Comparison of ENCODE assay signal across 1 cellular context in the genomic region with DNA sequence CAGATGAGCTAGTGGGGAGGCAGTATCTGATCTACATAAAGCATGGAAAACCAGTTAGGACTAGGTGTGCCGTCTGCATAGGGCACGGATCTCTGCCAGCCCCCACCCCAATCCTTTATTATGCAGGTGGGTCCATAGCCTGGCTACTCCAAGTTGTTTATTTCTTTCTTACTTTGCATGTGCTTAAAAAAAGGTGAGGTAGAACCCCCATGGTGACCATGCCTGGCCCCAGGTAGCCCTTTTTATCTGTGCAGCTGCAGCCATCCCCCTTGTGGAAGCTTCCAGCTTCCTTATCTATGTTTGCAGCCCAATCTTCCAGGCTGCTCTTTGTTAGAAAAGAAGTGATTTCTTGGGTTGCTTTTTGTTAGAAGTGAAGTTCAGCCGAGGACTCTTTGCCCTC.
TF ChIP-seq lines count a peak whose summit lies in the region.

No MANE protein-coding gene starts in this region.

TF ChIP-seq in K562, 482 proteins besides CTCF, POLR2A, EP300 and RAD21 (continued from another document):
- TF ChIP-seq, protein P1, sequence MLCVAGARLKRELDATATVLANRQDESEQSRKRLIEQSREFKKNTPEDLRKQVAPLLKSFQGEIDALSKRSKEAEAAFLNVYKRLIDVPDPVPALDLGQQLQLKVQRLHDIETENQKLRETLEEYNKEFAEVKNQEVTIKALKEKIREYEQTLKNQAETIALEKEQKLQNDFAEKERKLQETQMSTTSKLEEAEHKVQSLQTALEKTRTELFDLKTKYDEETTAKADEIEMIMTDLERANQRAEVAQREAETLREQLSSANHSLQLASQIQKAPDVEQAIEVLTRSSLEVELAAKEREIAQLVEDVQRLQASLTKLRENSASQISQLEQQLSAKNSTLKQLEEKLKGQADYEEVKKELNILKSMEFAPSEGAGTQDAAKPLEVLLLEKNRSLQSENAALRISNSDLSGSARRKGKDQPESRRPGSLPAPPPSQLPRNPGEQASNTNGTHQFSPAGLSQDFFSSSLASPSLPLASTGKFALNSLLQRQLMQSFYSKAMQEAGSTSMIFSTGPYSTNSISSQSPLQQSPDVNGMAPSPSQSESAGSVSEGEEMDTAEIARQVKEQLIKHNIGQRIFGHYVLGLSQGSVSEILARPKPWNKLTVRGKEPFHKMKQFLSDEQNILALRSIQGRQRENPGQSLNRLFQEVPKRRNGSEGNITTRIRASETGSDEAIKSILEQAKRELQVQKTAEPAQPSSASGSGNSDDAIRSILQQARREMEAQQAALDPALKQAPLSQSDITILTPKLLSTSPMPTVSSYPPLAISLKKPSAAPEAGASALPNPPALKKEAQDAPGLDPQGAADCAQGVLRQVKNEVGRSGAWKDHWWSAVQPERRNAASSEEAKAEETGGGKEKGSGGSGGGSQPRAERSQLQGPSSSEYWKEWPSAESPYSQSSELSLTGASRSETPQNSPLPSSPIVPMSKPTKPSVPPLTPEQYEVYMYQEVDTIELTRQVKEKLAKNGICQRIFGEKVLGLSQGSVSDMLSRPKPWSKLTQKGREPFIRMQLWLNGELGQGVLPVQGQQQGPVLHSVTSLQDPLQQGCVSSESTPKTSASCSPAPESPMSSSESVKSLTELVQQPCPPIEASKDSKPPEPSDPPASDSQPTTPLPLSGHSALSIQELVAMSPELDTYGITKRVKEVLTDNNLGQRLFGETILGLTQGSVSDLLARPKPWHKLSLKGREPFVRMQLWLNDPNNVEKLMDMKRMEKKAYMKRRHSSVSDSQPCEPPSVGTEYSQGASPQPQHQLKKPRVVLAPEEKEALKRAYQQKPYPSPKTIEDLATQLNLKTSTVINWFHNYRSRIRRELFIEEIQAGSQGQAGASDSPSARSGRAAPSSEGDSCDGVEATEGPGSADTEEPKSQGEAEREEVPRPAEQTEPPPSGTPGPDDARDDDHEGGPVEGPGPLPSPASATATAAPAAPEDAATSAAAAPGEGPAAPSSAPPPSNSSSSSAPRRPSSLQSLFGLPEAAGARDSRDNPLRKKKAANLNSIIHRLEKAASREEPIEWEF (CRISPR knock-in tag; IDR thresholded peaks at IDR 0.05), result no peak
- TF ChIP-seq KDM1A (IDR thresholded peaks at IDR 0.05), result peak; percentile 66 to 79; a peak in 3 of 4 replicates
- TF ChIP-seq TEAD4 (IDR thresholded peaks at IDR 0.05; ENCODE audit: low read length), result peak; percentile 67
- TF ChIP-seq TEAD4 (CRISPR knock-in tag; IDR thresholded peaks at IDR 0.05; ENCODE audit: borderline replicate concordance), result no peak
- TF ChIP-seq DPF2 (IDR thresholded peaks at IDR 0.05), result peak; percentile 33; the same call in 1 of the 2 replicates
- no peak for TF ChIP-seq EP400 (IDR thresholded peaks at IDR 0.05)
- no peak for TF ChIP-seq ARID2 (IDR thresholded peaks at IDR 0.05)
- TF ChIP-seq TCF3 (CRISPR knock-in tag; IDR thresholded peaks at IDR 0.05), result peak; percentile 66
- TF ChIP-seq, protein P2, sequence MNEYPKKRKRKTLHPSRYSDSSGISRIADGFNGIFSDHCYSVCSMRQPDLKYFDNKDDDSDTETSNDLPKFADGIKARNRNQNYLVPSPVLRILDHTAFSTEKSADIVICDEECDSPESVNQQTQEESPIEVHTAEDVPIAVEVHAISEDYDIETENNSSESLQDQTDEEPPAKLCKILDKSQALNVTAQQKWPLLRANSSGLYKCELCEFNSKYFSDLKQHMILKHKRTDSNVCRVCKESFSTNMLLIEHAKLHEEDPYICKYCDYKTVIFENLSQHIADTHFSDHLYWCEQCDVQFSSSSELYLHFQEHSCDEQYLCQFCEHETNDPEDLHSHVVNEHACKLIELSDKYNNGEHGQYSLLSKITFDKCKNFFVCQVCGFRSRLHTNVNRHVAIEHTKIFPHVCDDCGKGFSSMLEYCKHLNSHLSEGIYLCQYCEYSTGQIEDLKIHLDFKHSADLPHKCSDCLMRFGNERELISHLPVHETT (CRISPR knock-in tag; conservative IDR thresholded peaks at IDR 0.05 in 1 of 2, IDR thresholded peaks at IDR 0.05 in 1 of 2), result 0 out of 4 replicates have a peak, but pooled peaks of 1 of the 2 experiments have one; percentile 28
- 0 out of 2 replicates have a peak, but pooled peaks have one; percentile 22 for TF ChIP-seq NFIC (IDR thresholded peaks at IDR 0.05)
- peak in 1 of 2 experiments; percentile 90; a peak in 2 of 4 replicates for TF ChIP-seq RCOR1 (IDR thresholded peaks at IDR 0.05; ENCODE audit: borderline replicate concordance in 1 of 2, low read depth in 2 of 2, low read length in 2 of 2)
- peak; percentile 53; the same call in 1 of the 2 replicates for TF ChIP-seq KLF16 (IDR thresholded peaks at IDR 0.05)
- peak; percentile 30; the same call in 1 of the 2 replicates for TF ChIP-seq POLR2AphosphoS5 (IDR thresholded peaks at IDR 0.05; ENCODE audit: control insufficient read depth, insufficient read depth, low read depth, low read length)
- TF ChIP-seq SNIP1 (IDR thresholded peaks at IDR 0.05; ENCODE audit: low read depth), result no peak
- no peak for TF ChIP-seq NFE2 (IDR thresholded peaks at IDR 0.05; ENCODE audit: low read depth)
- peak; percentile 85 for TF ChIP-seq CBFA2T3 (IDR thresholded peaks at IDR 0.05)
- TF ChIP-seq ZNF436 (CRISPR knock-in tag; IDR thresholded peaks at IDR 0.05), result no peak
- TF ChIP-seq CBX1 (IDR thresholded peaks at IDR 0.05; ENCODE audit: low read depth), result no peak
- peak; percentile 62; the same call in 1 of the 2 replicates for TF ChIP-seq NCOR1 (IDR thresholded peaks at IDR 0.05)
- TF ChIP-seq TAL1 (IDR thresholded peaks at IDR 0.05), result peak; percentile 76
- TF ChIP-seq CBFA2T2 (conservative IDR thresholded peaks at IDR 0.05), result peak; percentile 69
